ENCODE assay signal across 27 cellular contexts in the genomic region with DNA sequence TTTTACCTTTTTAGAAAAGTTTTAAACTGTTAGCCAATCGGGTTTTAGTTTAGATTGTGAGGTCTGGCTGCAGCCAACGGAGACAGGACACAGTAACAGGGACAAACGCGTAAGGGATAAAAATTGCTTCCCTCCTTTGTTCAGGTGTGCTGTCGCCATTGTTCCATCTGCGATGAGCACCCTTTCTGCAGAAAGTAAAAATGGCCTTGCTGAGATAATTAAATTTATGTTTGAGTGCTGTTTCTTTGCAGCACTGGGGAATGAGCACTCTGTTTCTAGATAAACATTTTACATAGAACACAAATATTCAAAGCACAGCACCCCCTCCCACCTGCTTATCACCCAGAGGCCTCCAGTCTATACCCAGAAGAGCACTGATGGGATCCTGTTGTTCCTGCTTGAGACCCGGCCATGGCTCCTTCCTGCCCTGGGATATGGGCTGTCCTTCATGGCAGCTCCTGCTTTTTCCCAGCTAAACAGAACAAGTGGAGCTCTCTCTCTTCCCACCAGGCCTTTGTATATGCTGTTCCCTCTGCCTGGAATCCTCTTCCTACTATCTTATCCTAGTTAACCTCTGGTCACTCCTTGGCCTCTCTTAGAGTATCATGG.
"Had no signal": no experiment of that assay in that cellular context is flagged by ENCODE, and none has a peak within 500 bp of the region (broad histone marks: within the 10 kb centered on the region; RNA-seq: fewer than 3 reads in every experiment).

No MANE protein-coding gene starts in this region.

- H3K4me3 Mint-ChIP-seq: dendritic cell treated with granulocyte-macrophage colony-stimulating factor and Interleukin-4, amounts not matched to agents 40 ng/mL and 50 ng/mL, for 4 days; endodermal cell; mesothelial cell of epicardium; naive B cell; nephron; neural progenitor cell; stimulated activated naive B cell treated with anti-CD40 and anti-IgM and Interleukin-4, amounts not matched to agents 10 μg/mL and 1 μg/mL and 100 μg/mL, for 72 hours; stimulated activated naive CD8-positive, alpha-beta T cell treated with anti-CD3 and anti-CD28 coated beads, Interleukin-15, Interleukin-2, amounts not matched to agents 100 ng/mL and 50 ng/mL, for 24 hours had no signal

- H3K4me1 ChIP-seq: neural progenitor cell, prostate gland had no signal

- H3K4me1 Mint-ChIP-seq: nephron had no signal

- ATAC-seq: esophagus mucosa; gastroesophageal sphincter; heart left ventricle; left colon; mucosa of descending colon; stimulated activated naive B cell treated with anti-CD40 and anti-IgM and Interleukin-4, amounts not matched to agents 10 μg/mL and 1 μg/mL and 100 μg/mL, for 72 hours had no signal

- H3K36me3 Mint-ChIP-seq: mesothelial cell of epicardium, neural progenitor cell had no signal

- H3K27ac Mint-ChIP-seq: dendritic cell treated with granulocyte-macrophage colony-stimulating factor and Interleukin-4, amounts not matched to agents 40 ng/mL and 50 ng/mL, for 4 days; endodermal cell; mesothelial cell of epicardium; naive B cell; nephron; neural progenitor cell; stimulated activated naive CD8-positive, alpha-beta T cell treated with anti-CD3 and anti-CD28 coated beads, Interleukin-15, Interleukin-2, amounts not matched to agents 100 ng/mL and 50 ng/mL, for 24 hours had no signal

- H3K27me3 Mint-ChIP-seq: naive B cell; stimulated activated naive B cell treated with anti-CD40 and anti-IgM and Interleukin-4, amounts not matched to agents 10 μg/mL and 1 μg/mL and 100 μg/mL, for 72 hours; stimulated activated naive CD8-positive, alpha-beta T cell treated with anti-CD3 and anti-CD28 coated beads, Interleukin-15, Interleukin-2, amounts not matched to agents 100 ng/mL and 50 ng/mL, for 24 hours had no signal

- H3K27ac ChIP-seq: colonic mucosa, epithelial cell of prostate, gastroesophageal sphincter, hepatocyte, neural progenitor cell, prostate gland, skin epidermis, thoracic aorta, tibial nerve, upper lobe of left lung had no signal

- DNase-seq: colonic mucosa; effector CD8-positive, alpha-beta T cell; endodermal cell; foreskin fibroblast; left colon; mesenchymal stem cell; mucosa of descending colon; naive B cell; stimulated activated CD4-positive, alpha-beta T cell treated with anti-CD3 and anti-CD28 coated beads, Interleukin-15, amount 100 ng/mL, for 24 hours; stimulated activated CD4-positive, alpha-beta T cell treated with anti-CD3 and anti-CD28 coated beads, Interleukin-2, amount 100 ng/mL, for 48 hours; stimulated activated naive B cell treated with anti-CD40 and anti-IgM and Interleukin-4, amounts not matched to agents 10 μg/mL and 1 μg/mL and 100 μg/mL, for 72 hours; upper lobe of left lung had no signal

- H3K36me3 ChIP-seq: colonic mucosa, gastroesophageal sphincter, heart left ventricle, neural progenitor cell, prostate gland, right atrium auricular region, thoracic aorta, tibial nerve, upper lobe of left lung had no signal

- H3K4me3 ChIP-seq: colonic mucosa, gastroesophageal sphincter, heart left ventricle, hepatocyte, mucosa of descending colon, neural progenitor cell, prostate gland, right atrium auricular region, skin epidermis, thoracic aorta, tibial nerve, upper lobe of left lung had no signal

- H3K9me3 ChIP-seq: colonic mucosa, prostate gland, right atrium auricular region had no signal

- H3K27me3 ChIP-seq: colonic mucosa, gastroesophageal sphincter, heart left ventricle, hepatocyte, right atrium auricular region, tibial nerve, upper lobe of left lung had no signal
